ENCODE assay signal across 1 cellular context in genomic region chr12:106004289-106004688, GRCh38.
TF ChIP-seq lines count a peak whose summit lies in the region.

No MANE protein-coding gene starts in this region.

TF ChIP-seq in K562, 482 proteins besides CTCF, POLR2A, EP300 and RAD21 (continued from another document):
- TF ChIP-seq, protein P1, sequence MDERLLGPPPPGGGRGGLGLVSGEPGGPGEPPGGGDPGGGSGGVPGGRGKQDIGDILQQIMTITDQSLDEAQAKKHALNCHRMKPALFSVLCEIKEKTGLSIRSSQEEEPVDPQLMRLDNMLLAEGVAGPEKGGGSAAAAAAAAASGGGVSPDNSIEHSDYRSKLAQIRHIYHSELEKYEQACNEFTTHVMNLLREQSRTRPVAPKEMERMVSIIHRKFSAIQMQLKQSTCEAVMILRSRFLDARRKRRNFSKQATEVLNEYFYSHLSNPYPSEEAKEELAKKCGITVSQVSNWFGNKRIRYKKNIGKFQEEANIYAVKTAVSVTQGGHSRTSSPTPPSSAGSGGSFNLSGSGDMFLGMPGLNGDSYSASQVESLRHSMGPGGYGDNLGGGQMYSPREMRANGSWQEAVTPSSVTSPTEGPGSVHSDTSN (CRISPR knock-in tag; IDR thresholded peaks at IDR 0.05; ENCODE audit: low read depth), result no peak
- TF ChIP-seq, protein P1 (tag; conservative IDR thresholded peaks at IDR 0.05; ENCODE audit: low read depth), result 0 out of 2 replicates have a peak, but pooled peaks have one; percentile 33
- TF ChIP-seq ARID1B (IDR thresholded peaks at IDR 0.05) (peak; percentile 55; the same call in 1 of the 2 replicates), CBX1 (IDR thresholded peaks at IDR 0.05; ENCODE audit: low read depth) (no peak), ZNF324 (CRISPR knock-in tag; IDR thresholded peaks at IDR 0.05) (no peak), RCOR1 (IDR thresholded peaks at IDR 0.05; ENCODE audit: borderline replicate concordance in 1 of 2, low read depth in 2 of 2, low read length in 2 of 2) (peak in 1 of 2 experiments; percentile 54; a peak in 1 of 4 replicates), MEIS2 (IDR thresholded peaks at IDR 0.05; ENCODE audit: partially characterized antibody) (peak; percentile 75), TAF7 (tag; IDR thresholded peaks at IDR 0.05) (no peak)
